Comparison of ENCODE assay signal across 8 cellular contexts in the genomic region with DNA sequence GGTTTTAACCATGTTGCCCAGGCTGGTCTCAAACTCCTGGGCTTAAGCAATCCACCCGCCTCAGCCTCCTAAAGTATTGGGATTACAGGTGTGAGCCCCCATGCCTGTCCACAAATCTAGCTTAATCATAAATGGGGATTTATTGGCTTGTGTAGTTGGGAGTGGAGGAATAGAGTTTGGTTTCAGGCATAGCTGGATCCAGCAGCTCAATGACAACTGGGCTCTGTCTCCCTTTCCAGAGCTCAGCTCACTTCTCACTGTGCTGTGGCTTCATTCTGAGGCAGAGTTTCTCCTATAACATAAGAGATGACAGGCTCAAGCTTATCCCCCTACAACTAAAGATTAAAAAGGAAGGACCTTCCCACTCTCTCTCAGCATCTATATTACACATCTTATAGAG.
"Had no signal": no experiment of that assay in that cellular context is flagged by ENCODE, and none has a peak within 500 bp of the region (broad histone marks: within the 10 kb centered on the region; RNA-seq: fewer than 3 reads in every experiment).

No MANE protein-coding gene starts in this region.

- ATAC-seq: GM12878 had no signal

- FAIRE-seq: G401.6, GM12878, GM12891, GM12892, GM18507, GM19239 had no signal

- H3K4me3 ChIP-seq: GM12878 had no signal

- DNase-seq: GDM1, GF-D8 had no signal
